ENCODE assay signal across 8 cellular contexts in the genomic region with DNA sequence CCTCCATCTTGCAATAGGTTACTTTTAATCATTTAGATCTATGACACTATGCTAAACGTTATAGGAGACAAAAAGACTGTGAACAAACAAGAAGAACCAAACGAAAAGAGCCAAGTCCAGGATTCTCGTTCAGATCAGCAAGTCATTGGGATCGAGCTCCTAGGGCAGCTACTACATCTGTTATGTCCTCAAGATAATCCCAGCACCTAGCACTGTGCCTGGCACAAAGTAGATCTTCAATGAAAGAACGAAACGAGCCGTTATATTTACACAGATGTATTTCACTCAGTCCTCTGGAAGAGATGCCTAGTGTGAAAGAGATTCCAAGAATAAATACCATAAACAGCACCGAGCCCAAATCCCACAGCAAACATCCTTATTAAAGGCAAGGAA. TPM values are rescaled to one million over a fixed set of nuclear protein-coding genes. Genes with fewer than 3 reads are reported as not detected.
DNase-seq lines count a peak whose midpoint lies in the region; ATAC-seq and TF ChIP-seq lines count a peak whose summit lies in the region.

No MANE protein-coding gene starts in this region.

- intact Hi-C loops in right lobe of liver (cut with DNase I) (no loop called here), transverse colon (cut with DNase I; ENCODE audit: low total_unique reads) (no loop called here)

- DNase-seq in COLO668 (lab: John Stamatoyannopoulos, UW; ENCODE audit: unreplicated experiment) (peak; percentile 47), astrocyte of the spinal cord (ENCODE audit: low read depth, low spot score) (no peak), right lobe of liver (no peak), transverse colon (no peak), NCI-H69 (lab: John Stamatoyannopoulos, UW) (no peak)

- WGBS in right lobe of liver (ENCODE audit: insufficient coverage, low coverage, low lambda C conversion rate, missing lambda C conversion rate): 1% methylated on average over 8 of the region's 8 CpGs
- 0% methylated on average over 7 to 8 of the region's 8 CpGs for WGBS in transverse colon (ENCODE audit: low coverage in 1 of 2), 2 donors

- no peak for TF ChIP-seq EP300 in transverse colon (IDR thresholded peaks at IDR 0.05; ENCODE audit: low read depth)

- H3K4me3 ChIP-seq in astrocyte of the spinal cord (ENCODE audit: low read depth, low read length): peak overlapping the region; percentile 74
- H3K4me3 ChIP-seq in right lobe of liver: peak overlapping the region; percentile 86 to 89 (median 87)
- peak overlapping the region; percentile 32 to 87 (median 68) for H3K4me3 ChIP-seq in transverse colon

- peak overlapping the region; percentile 73 to 92 (median 75) for H3K27ac ChIP-seq in right lobe of liver
- H3K27ac ChIP-seq in transverse colon: peak overlapping the region; percentile 86 to 98 (median 96)

- H3K9me3 ChIP-seq in right lobe of liver (no peaks in the 10 kb centered on the region), transverse colon (no peaks in the 10 kb centered on the region)

- in situ Hi-C loops in astrocyte of the spinal cord (cut with HindIII; ENCODE audit: low sequenced_read_pairs) (no loop called here), transverse colon (cut with MboI; ENCODE audit: low pct_ligation_motif_present in 1 of 4, low pct_unique_long_range_greater_than_20kb in 1 of 4, low sequenced_read_pairs in 3 of 4) (loop anchor here in 1 of 4 donors (25.0 kb wide), 1 partner anchor 282 kb away; no protein-coding TSS in a partner anchor)

- TF ChIP-seq CTCF in astrocyte of the spinal cord (IDR thresholded peaks at IDR 0.05; ENCODE audit: low read depth, low read length) (no peak), right lobe of liver (IDR thresholded peaks at IDR 0.05) (no peak), transverse colon (IDR thresholded peaks at IDR 0.05) (no peak)

- ATAC-seq in HG03064 (IDR thresholded peaks at IDR 0.05; ENCODE audit: low read depth, unreplicated experiment) (peak; percentile 1), right lobe of liver (peak; percentile 0 to 4 (median 0)), HG02610 (IDR thresholded peaks at IDR 0.05; ENCODE audit: unreplicated experiment) (no peak), HG03439 (IDR thresholded peaks at IDR 0.05; ENCODE audit: unreplicated experiment) (no peak)

- H3K27me3 ChIP-seq in right lobe of liver (no peaks in the 10 kb centered on the region), transverse colon (no peaks in the 10 kb centered on the region)

- TF ChIP-seq POLR2A in right lobe of liver (IDR thresholded peaks at IDR 0.05): no peak
- TF ChIP-seq POLR2A in transverse colon (IDR thresholded peaks at IDR 0.05): no peak

- H3K4me1 ChIP-seq in right lobe of liver (peaks cover 0 to 10% (median 0%) of the 10 kb centered on the region in 4 donors), transverse colon (peaks cover 4 to 24% (median 19%) of the 10 kb centered on the region in 4 donors)

- no peaks in the 10 kb centered on the region for H3K36me3 ChIP-seq in right lobe of liver
- peaks cover 0 to under 1% (median 0%) of the 10 kb centered on the region in 4 donors for H3K36me3 ChIP-seq in transverse colon

RNA-seq across cellular contexts. Expression of gene EFCAB11, which starts 0.5 kb away (rescaled TPM):
- total RNA-seq in right lobe of liver: 1 to 10 TPM; 1.7 to 4.7 (median 3.2) TPM
- total RNA-seq in transverse colon: 1 to 10 TPM in 2 of 4 donors, not detected in 2; 6.0 to 6.7 TPM

RNA-seq across cellular contexts. Expression of gene TDP1, which starts 0.7 kb away (rescaled TPM):
- total RNA-seq in right lobe of liver (1 to 10 TPM; 4.9 to 7.1 (median 6.6) TPM), transverse colon (10 to 100 TPM in 3 of 4 donors, under 1 TPM in 1; 0.75 to 28.3 (median 14.5) TPM)

Comparison
In these comparisons a context has a peak if more than half of its experiments do, and no peak if none do; other contexts are left out.
1. ATAC-seq: peak in HG03064 (single experiment) and right lobe of liver (4 of 4); none in HG02610 (single experiment) and HG03439 (single experiment).
2. Peak in every context shown above with its lines, with median percentiles within 50 percentile points of each other: H3K4me3 ChIP-seq.